In genomic region chr10:133177380-133178157, GRCh38 we compare ENCODE assay signal across 22 cellular contexts. TPM values are rescaled to one million over a fixed set of nuclear protein-coding genes. Genes with fewer than 3 reads are reported as not detected.
DNase-seq lines count a peak whose midpoint lies in the region; ATAC-seq, FAIRE-seq and TF ChIP-seq lines count a peak whose summit lies in the region.
"Had no signal": no experiment of that assay in that cellular context is flagged by ENCODE, and none has a peak within 500 bp of the region (broad histone marks: within the 10 kb centered on the region; RNA-seq: fewer than 3 reads in every experiment).

No MANE protein-coding gene starts in this region.

- intact Hi-C loops in activated CD4-positive, alpha-beta T cell treated with anti-CD3 and anti-CD28 coated beads for 36 hours (cut with DNase I, micrococcal nuclease): no loop called here

- no peaks in the 10 kb centered on the region for H3K36me3 ChIP-seq in bronchial epithelial cell (ENCODE audit: control insufficient read depth, insufficient read depth, low read length)
- H3K36me3 ChIP-seq in trophoblast cell (ENCODE audit: control insufficient read depth in 1 of 2, insufficient read depth in 2 of 2, low read length in 2 of 2): no peaks in the 10 kb centered on the region
- H3K36me3 ChIP-seq: HAP-1 had no signal

- H3K79me1 ChIP-seq in H9 (ENCODE audit: insufficient read depth, low read depth, low read length, poor library complexity, severe bottlenecking) (no peaks in the 10 kb centered on the region), trophoblast cell (ENCODE audit: low read length) (no peaks in the 10 kb centered on the region)

- H2BK5ac ChIP-seq in H9 (ENCODE audit: insufficient read length, low read length) (no peak overlapping the region), trophoblast cell (ENCODE audit: low read depth, low read length, poor library complexity) (no peak overlapping the region)

- TF ChIP-seq CTCF in H9 (conservative IDR thresholded peaks at IDR 0.05): no peak
- TF ChIP-seq CTCF in bronchial epithelial cell (IDR thresholded peaks at IDR 0.05; ENCODE audit: insufficient read depth, low read length, severe bottlenecking): no peak

- H3K4me1 ChIP-seq in H9 (ENCODE audit: insufficient read depth, low read length): no peaks in the 10 kb centered on the region
- no peaks in the 10 kb centered on the region for H3K4me1 ChIP-seq in trophoblast cell (ENCODE audit: control insufficient read depth in 1 of 2, insufficient read depth in 2 of 2, low read length in 2 of 2)
- H3K4me1 ChIP-seq: Caco-2, HAP-1 had no signal

- H3K4ac ChIP-seq in H9 (ENCODE audit: low read depth, low read length) (no peak overlapping the region), trophoblast cell (ENCODE audit: low read depth, low read length) (no peak overlapping the region)

- H3K4me2 ChIP-seq in H9 (ENCODE audit: insufficient read depth, insufficient read length, low read length) (no peak overlapping the region), trophoblast cell (ENCODE audit: low read length) (no peak overlapping the region)

- H3K4me1 Mint-ChIP-seq in activated CD4-positive, alpha-beta T cell treated with anti-CD3 and anti-CD28 coated beads for 36 hours: no peaks in the 10 kb centered on the region
- no peaks in the 10 kb centered on the region for H3K4me1 Mint-ChIP-seq in activated CD4-positive, alpha-beta T cell treated with anti-CD3 and anti-CD28 coated beads, Interleukin-2, amount 10 ng/mL, durations not matched to agents 7 days and 5 days
- H3K4me1 Mint-ChIP-seq in H9: no peaks in the 10 kb centered on the region
- H3K4me1 Mint-ChIP-seq: CD4-positive, CD25-positive, alpha-beta regulatory T cell had no signal

- H2BK120ac ChIP-seq in H9 (ENCODE audit: low read depth, low read length, poor library complexity, severe bottlenecking) (no peak overlapping the region), trophoblast cell (ENCODE audit: insufficient read depth, low read length, poor library complexity) (no peak overlapping the region)

- DNase-seq in activated CD4-positive, alpha-beta T cell treated with anti-CD3 and anti-CD28 coated beads for 36 hours: peak; percentile 1
- no peak for DNase-seq in activated CD4-positive, alpha-beta T cell treated with anti-CD3 and anti-CD28 coated beads, Interleukin-2, amount 10 ng/mL, durations not matched to agents 7 days and 5 days
- DNase-seq in H9: no peak
- no peak for DNase-seq in bronchial epithelial cell (ENCODE audit: low read depth)
- no peak for DNase-seq in trophoblast cell
- no peak for DNase-seq in medulla oblongata (ENCODE audit: extremely low spot score)
- DNase-seq in hepatic stellate cell (ENCODE audit: low spot score): no peak
- DNase-seq in NCI-H510A (lab: John Stamatoyannopoulos, UW): no peak
- DNase-seq: AML-193; CD4-positive, CD25-positive, alpha-beta regulatory T cell; GDM1; NCI-H1105; NCI-H2081; NCI-H446 treated with DMSO at 0.1 percent for 48 hours; NCI-H774; SHP77 had no signal

- peaks cover 11% of the 10 kb centered on the region for H3K9me3 Mint-ChIP-seq in activated CD4-positive, alpha-beta T cell treated with anti-CD3 and anti-CD28 coated beads for 36 hours (ENCODE audit: low read depth)
- H3K9me3 Mint-ChIP-seq in activated CD4-positive, alpha-beta T cell treated with anti-CD3 and anti-CD28 coated beads, Interleukin-2, amount 10 ng/mL, durations not matched to agents 7 days and 5 days: peaks cover 29% of the 10 kb centered on the region
- peaks cover 15 to 21% of the 10 kb centered on the region in 2 experiments for H3K9me3 Mint-ChIP-seq in H9

- H3K4me3 ChIP-seq in bronchial epithelial cell (ENCODE audit: low read depth, low read length): no peak overlapping the region
- H3K4me3 ChIP-seq in trophoblast cell (ENCODE audit: low read depth, low read length): peak overlapping the region; percentile 44
- H3K4me3 ChIP-seq: HAP-1, SK-N-MC had no signal

- no peaks in the 10 kb centered on the region for H3K23me2 ChIP-seq in H9 (ENCODE audit: insufficient read length, low read depth, low read length, poor library complexity, severe bottlenecking)

- CTCF ChIA-PET in activated CD4-positive, alpha-beta T cell treated with anti-CD3 and anti-CD28 coated beads for 36 hours (lab: Charles Lee): no interaction called here
- CTCF ChIA-PET in activated CD4-positive, alpha-beta T cell treated with anti-CD3 and anti-CD28 coated beads, Interleukin-2, amount 10 ng/mL, durations not matched to agents 7 days and 5 days (lab: Charles Lee): no interaction called here

- H3K36me3 Mint-ChIP-seq in activated CD4-positive, alpha-beta T cell treated with anti-CD3 and anti-CD28 coated beads for 36 hours (ENCODE audit: low read depth): no peaks in the 10 kb centered on the region
- peaks cover 8% of the 10 kb centered on the region for H3K36me3 Mint-ChIP-seq in activated CD4-positive, alpha-beta T cell treated with anti-CD3 and anti-CD28 coated beads, Interleukin-2, amount 10 ng/mL, durations not matched to agents 7 days and 5 days (ENCODE audit: low read depth)
- peaks cover 12 to 34% (median 33%) of the 10 kb centered on the region in 3 experiments for H3K36me3 Mint-ChIP-seq in H9 (ENCODE audit: insufficient read depth in 1 of 3, low read depth in 3 of 3)
- H3K36me3 Mint-ChIP-seq: CD4-positive, CD25-positive, alpha-beta regulatory T cell had no signal

- H4K12ac ChIP-seq in trophoblast cell (ENCODE audit: low read depth, low read length): no peak overlapping the region

- no peak overlapping the region for H3K27ac Mint-ChIP-seq in activated CD4-positive, alpha-beta T cell treated with anti-CD3 and anti-CD28 coated beads for 36 hours
- no peak overlapping the region for H3K27ac Mint-ChIP-seq in activated CD4-positive, alpha-beta T cell treated with anti-CD3 and anti-CD28 coated beads, Interleukin-2, amount 10 ng/mL, durations not matched to agents 7 days and 5 days
- H3K27ac Mint-ChIP-seq in H9: peak overlapping the region in 1 of 3 experiments; percentile 65; a peak in 1 of 7 replicates

- H3K27me3 ChIP-seq in H9 (ENCODE audit: insufficient read depth, low read length): no peaks in the 10 kb centered on the region
- H3K27me3 ChIP-seq in bronchial epithelial cell (ENCODE audit: control insufficient read depth, insufficient read depth, low read length): no peaks in the 10 kb centered on the region
- H3K27me3 ChIP-seq in trophoblast cell (ENCODE audit: insufficient read depth, low read length): no peaks in the 10 kb centered on the region

- peak overlapping the region; percentile 21 for H4K8ac ChIP-seq in H9 (replicated peaks; ENCODE audit: insufficient read length, low read depth, low read length)
- no peak overlapping the region for H4K8ac ChIP-seq in trophoblast cell (ENCODE audit: low read depth, low read length)

- no peak overlapping the region for H2BK20ac ChIP-seq in H9 (ENCODE audit: low read depth, low read length, poor library complexity, severe bottlenecking)

- H3K23ac ChIP-seq in H9 (ENCODE audit: insufficient read length, low read depth, low read length) (peak overlapping the region; percentile 18), trophoblast cell (ENCODE audit: low read length) (peak overlapping the region; percentile 0)

- FAIRE-seq in bronchial epithelial cell (lab: Jason Lieb, UNC): peak; percentile 99
- FAIRE-seq: RCC 7860 had no signal

- H3T11ph ChIP-seq in H9 (ENCODE audit: low read length): no peak overlapping the region

- no peak overlapping the region for H3K27ac ChIP-seq in H9 (ENCODE audit: insufficient read length, low read depth, low read length)
- no peak overlapping the region for H3K27ac ChIP-seq in trophoblast cell (ENCODE audit: low read depth, low read length)
- H3K27ac ChIP-seq: 22Rv1, SK-N-MC had no signal

- H3K9ac ChIP-seq in H9 (ENCODE audit: extremely low read depth, insufficient read length, low read length) (no peak overlapping the region), trophoblast cell (ENCODE audit: low read length) (no peak overlapping the region)

- H3K14ac ChIP-seq in H9 (ENCODE audit: insufficient read depth, low read length): no peak overlapping the region
- no peak overlapping the region for H3K14ac ChIP-seq in trophoblast cell (ENCODE audit: low read length)

- no peak overlapping the region for H3K56ac ChIP-seq in H9 (ENCODE audit: insufficient read length, low read depth, low read length)

- no peak overlapping the region for H2BK15ac ChIP-seq in H9 (ENCODE audit: low read depth, low read length)

- H3K4me3 Mint-ChIP-seq in activated CD4-positive, alpha-beta T cell treated with anti-CD3 and anti-CD28 coated beads for 36 hours: no peak overlapping the region
- H3K4me3 Mint-ChIP-seq in activated CD4-positive, alpha-beta T cell treated with anti-CD3 and anti-CD28 coated beads, Interleukin-2, amount 10 ng/mL, durations not matched to agents 7 days and 5 days: no peak overlapping the region
- H3K4me3 Mint-ChIP-seq in H9: no peak overlapping the region
- H3K4me3 Mint-ChIP-seq: CD4-positive, CD25-positive, alpha-beta regulatory T cell had no signal

- no peak overlapping the region for H2AK5ac ChIP-seq in H9 (ENCODE audit: insufficient read length, low read length)
- H2AK5ac ChIP-seq in trophoblast cell (ENCODE audit: low read length): no peak overlapping the region

- ATAC-seq in activated CD4-positive, alpha-beta T cell treated with anti-CD3 and anti-CD28 coated beads for 36 hours: no peak

- peaks cover 8% of the 10 kb centered on the region for H3K27me3 Mint-ChIP-seq in activated CD4-positive, alpha-beta T cell treated with anti-CD3 and anti-CD28 coated beads for 36 hours
- peaks cover 4% of the 10 kb centered on the region for H3K27me3 Mint-ChIP-seq in activated CD4-positive, alpha-beta T cell treated with anti-CD3 and anti-CD28 coated beads, Interleukin-2, amount 10 ng/mL, durations not matched to agents 7 days and 5 days
- H3K27me3 Mint-ChIP-seq in H9 (ENCODE audit: low read depth): no peaks in the 10 kb centered on the region
- H3K27me3 Mint-ChIP-seq: CD4-positive, CD25-positive, alpha-beta regulatory T cell had no signal

- POLR2A ChIA-PET in activated CD4-positive, alpha-beta T cell treated with anti-CD3 and anti-CD28 coated beads for 36 hours (lab: Charles Lee): no interaction called here
- POLR2A ChIA-PET in activated CD4-positive, alpha-beta T cell treated with anti-CD3 and anti-CD28 coated beads, Interleukin-2, amount 10 ng/mL, durations not matched to agents 7 days and 5 days (lab: Charles Lee): no interaction called here

- H2AFZ ChIP-seq in H9 (ENCODE audit: low read length) (no peak overlapping the region), trophoblast cell (ENCODE audit: insufficient read depth, low read length, poor library complexity) (no peak overlapping the region)

- H2BK12ac ChIP-seq in H9 (ENCODE audit: insufficient read length, low read depth, low read length) (no peak overlapping the region), trophoblast cell (ENCODE audit: low read length) (no peak overlapping the region)

- H3K18ac ChIP-seq in H9 (ENCODE audit: insufficient read length, low read depth, low read length) (peak overlapping the region; percentile 1), trophoblast cell (ENCODE audit: low read length) (no peak overlapping the region)

- H4K91ac ChIP-seq in H9 (ENCODE audit: insufficient read length, low read depth, low read length) (no peak overlapping the region), trophoblast cell (ENCODE audit: low read depth, low read length) (no peak overlapping the region)

- WGBS in H9 (ENCODE audit: extremely low coverage, insufficient read length, low lambda C conversion rate): no CpG with 5 or more reads among the region's 12 CpGs
- WGBS in trophoblast cell (ENCODE audit: extremely low coverage, insufficient coverage, insufficient read length): no CpG with 5 or more reads among the region's 12 CpGs

- no peaks in the 10 kb centered on the region for H3K79me2 ChIP-seq in H9 (ENCODE audit: insufficient read depth, low read length)
- H3K79me2 ChIP-seq in trophoblast cell (ENCODE audit: control insufficient read depth, insufficient read depth, low read length, poor library complexity): no peaks in the 10 kb centered on the region

- H4K5ac ChIP-seq in H9 (ENCODE audit: insufficient read length, low read depth, low read length): peak overlapping the region; percentile 0

- H3K9me3 ChIP-seq in H9 (ENCODE audit: control insufficient read depth, low read depth, low read length) (peaks cover 12% of the 10 kb centered on the region), trophoblast cell (ENCODE audit: insufficient read depth, low read depth, low read length) (peaks cover 23% of the 10 kb centered on the region)
- H3K9me3 ChIP-seq: HAP-1 had no signal

- no peaks in the 10 kb centered on the region for H4K20me1 ChIP-seq in H9 (ENCODE audit: control insufficient read depth, insufficient read depth, insufficient read length)

RNA-seq across cellular contexts. Expression of gene KNDC1, which starts 17.6 kb away (rescaled TPM):
- not detected for total RNA-seq in activated CD4-positive, alpha-beta T cell treated with anti-CD3 and anti-CD28 coated beads for 36 hours
- under 1 TPM; 0.07 to 0.08 TPM for total RNA-seq in activated CD4-positive, alpha-beta T cell treated with anti-CD3 and anti-CD28 coated beads, Interleukin-2, amount 10 ng/mL, durations not matched to agents 7 days and 5 days
- total RNA-seq in H9 (2021): 13.7 and 15.7 TPM in 2 replicates
- total RNA-seq in bronchial epithelial cell: under 0.01 TPM in 2 replicates
- 0.71 and 0.75 TPM in 2 replicates for polyA plus RNA-seq in trophoblast cell (2013)
- total RNA-seq: OCI-LY7 had no signal
- polyA plus RNA-seq: CD4-positive, CD25-positive, alpha-beta regulatory T cell had no signal

RNA-seq across cellular contexts. Expression of gene UTF1, which starts 52.4 kb away (rescaled TPM):
- not detected for total RNA-seq in activated CD4-positive, alpha-beta T cell treated with anti-CD3 and anti-CD28 coated beads for 36 hours
- total RNA-seq in activated CD4-positive, alpha-beta T cell treated with anti-CD3 and anti-CD28 coated beads, Interleukin-2, amount 10 ng/mL, durations not matched to agents 7 days and 5 days: not detected
- total RNA-seq in H9 (2021) (31.5 and 38.6 TPM in 2 replicates), bronchial epithelial cell (not detected in 2 replicates)
- 0.25 and 0.31 TPM in 2 replicates for polyA plus RNA-seq in trophoblast cell (2013)
- total RNA-seq: Caco-2; CD4-positive, CD25-positive, alpha-beta regulatory T cell; OCI-LY7 had no signal
- polyA plus RNA-seq: CD4-positive, CD25-positive, alpha-beta regulatory T cell had no signal

Comparison
In these comparisons a context has a peak if more than half of its experiments do, and no peak if none do; other contexts are left out.
1. RNA of gene KNDC1, which starts 17.6 kb away (total RNA-seq): 13.7 to 15.7 TPM in H9; 0.07 to 0.08 TPM in activated CD4-positive, alpha-beta T cell treated with anti-CD3 and anti-CD28 coated beads, Interleukin-2, amount 10 ng/mL, durations not matched to agents 7 days and 5 days, not detected in activated CD4-positive, alpha-beta T cell treated with anti-CD3 and anti-CD28 coated beads for 36 hours and under 0.01 TPM in bronchial epithelial cell; every median in the first group is over 10 times any median in the second.
2. RNA of gene UTF1, which starts 52.4 kb away (total RNA-seq): 31.5 to 38.6 TPM in H9; not detected in activated CD4-positive, alpha-beta T cell treated with anti-CD3 and anti-CD28 coated beads for 36 hours, not detected in activated CD4-positive, alpha-beta T cell treated with anti-CD3 and anti-CD28 coated beads, Interleukin-2, amount 10 ng/mL, durations not matched to agents 7 days and 5 days and not detected in bronchial epithelial cell; every median in the first group is over 10 times any median in the second.